1 cellular context compared by ENCODE assay signal in genomic region chr5:5880364-5880763, GRCh38.
TF ChIP-seq lines count a peak whose summit lies in the region.

No MANE protein-coding gene starts in this region.

TF ChIP-seq in neural cell, 6 proteins besides CTCF, POLR2A, EP300 and RAD21 (continued from another document):
- TF ChIP-seq REST (IDR thresholded peaks at IDR 0.05; ENCODE audit: borderline replicate concordance): no peak
- no peak for TF ChIP-seq POLR2AphosphoS5 (IDR thresholded peaks at IDR 0.05)
- TF ChIP-seq SMC3 (conservative IDR thresholded peaks at IDR 0.05; ENCODE audit: poor library complexity): no peak
